In the genomic region with DNA sequence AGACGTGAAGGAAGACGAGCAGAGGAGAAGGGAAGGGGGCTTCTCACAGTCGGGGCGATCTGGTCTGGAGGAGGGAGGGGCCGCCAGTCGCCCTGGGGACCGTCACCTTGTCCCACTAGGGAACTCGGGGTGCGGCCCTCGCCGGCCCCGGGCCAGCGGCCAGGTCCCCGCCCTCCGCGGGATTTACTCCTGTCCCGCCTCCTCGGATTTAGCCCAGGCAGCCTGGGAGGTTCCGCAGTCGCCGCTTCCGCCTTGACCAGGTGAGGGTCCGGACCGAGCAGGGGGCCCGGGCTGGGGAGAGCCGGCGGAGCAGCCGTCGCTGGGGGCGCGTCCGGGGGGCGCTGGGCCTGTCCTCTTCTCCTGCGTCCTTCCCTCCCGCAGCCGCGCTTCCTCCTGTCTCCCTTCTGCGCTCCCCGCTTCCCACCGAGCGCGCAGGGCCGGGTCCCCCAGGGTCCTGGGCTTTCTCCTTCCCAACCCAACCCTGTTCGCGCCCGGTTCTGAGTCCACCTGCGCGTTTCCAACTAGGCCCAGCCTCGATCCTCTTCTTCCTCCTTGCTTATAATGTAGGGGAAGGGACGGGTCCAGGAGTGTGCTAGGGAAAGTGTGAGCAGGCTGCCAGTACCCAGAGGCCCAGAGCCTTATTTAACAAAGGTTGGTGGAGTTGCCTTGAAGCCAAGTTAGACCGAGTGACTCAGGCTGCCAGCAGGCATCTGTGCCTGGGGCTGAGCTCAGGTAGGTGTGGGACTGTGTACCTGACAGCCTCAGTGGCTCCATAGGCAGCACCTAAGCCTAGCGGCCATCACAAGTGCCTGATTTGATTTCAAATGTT, we compare ENCODE assay signal across 8 cellular contexts. TPM values are rescaled to one million over a fixed set of nuclear protein-coding genes. Genes with fewer than 3 reads are reported as not detected.
DNase-seq lines count a peak whose midpoint lies in the region; ATAC-seq and TF ChIP-seq lines count a peak whose summit lies in the region.

Gene TNK1 (plus strand): TSS at position 235 of the 829 bp plus-strand sequence. CDS start 1,838 bp downstream, outside the sequence.

- peaks cover 78% of the 10 kb centered on the region for H3K27me3 Mint-ChIP-seq in neural crest cell (ENCODE audit: low read depth)

- no peak for TF ChIP-seq CTCF in AG10803 (conservative IDR thresholded peaks at IDR 0.05; ENCODE audit: low read length)
- no peak for TF ChIP-seq CTCF in fibroblast of the aortic adventitia (IDR thresholded peaks at IDR 0.05; ENCODE audit: insufficient read depth, low read length)
- no peak for TF ChIP-seq CTCF in neural crest cell (conservative IDR thresholded peaks at IDR 0.05)

- H3K36me3 Mint-ChIP-seq in neural crest cell (ENCODE audit: low read depth), result peaks cover 5% of the 10 kb centered on the region

- no peak for ATAC-seq in activated CD4-positive, CD25-positive, alpha-beta regulatory T cell treated with anti-CD3 and anti-CD28 coated beads, Interleukin-2, amount 50 U/mL, for 24 hours
- ATAC-seq in HG02642 (IDR thresholded peaks at IDR 0.05; ENCODE audit: poor library complexity, unreplicated experiment), result no peak

- peak within 1 kb of the TSS; percentile 73 for H3K4me3 Mint-ChIP-seq in neural crest cell

- no peak for DNase-seq in AG10803 (ENCODE audit: low read depth)
- peak; percentile 48 for DNase-seq in NCI-H748 (lab: John Stamatoyannopoulos, UW; ENCODE audit: unreplicated experiment)
- DNase-seq in fibroblast of the aortic adventitia (ENCODE audit: low read depth), result no peak
- no peak for DNase-seq in neural crest cell (ENCODE audit: low read depth, low spot score)
- DNase-seq in COR-L47 (lab: John Stamatoyannopoulos, UW), result no peak
- no peak for DNase-seq in NCI-H1092 (lab: John Stamatoyannopoulos, UW)

- no peak within 1 kb of the TSS for H3K27ac Mint-ChIP-seq in neural crest cell (ENCODE audit: unreplicated experiment)

- peak within 1 kb of the TSS; percentile 44 for H3K4me3 ChIP-seq in AG10803 (ENCODE audit: low read length)
- peak within 1 kb of the TSS; percentile 25 for H3K4me3 ChIP-seq in fibroblast of the aortic adventitia (ENCODE audit: low read depth, low read length)

- peaks cover 11% of the 10 kb centered on the region for H3K4me1 Mint-ChIP-seq in neural crest cell

- peaks cover 6% of the 10 kb centered on the region for H3K9me3 Mint-ChIP-seq in neural crest cell

RNA-seq across cellular contexts. Expression of gene TNK1, which starts in this region (rescaled TPM):
- total RNA-seq in fibroblast of the aortic adventitia (ENCODE audit: low replicate concordance) (under 0.01 TPM in 1 of 2 replicates, not detected in the other), neural crest cell (0.21 and 0.43 TPM in 2 replicates)
